In genomic region chr15:60844431-60845174, GRCh38 we compare ENCODE assay signal across 13 cellular contexts.
DNase-seq lines count a peak whose midpoint lies in the region; ATAC-seq, FAIRE-seq and TF ChIP-seq lines count a peak whose summit lies in the region.
"Had no signal": no experiment of that assay in that cellular context is flagged by ENCODE, and none has a peak within 500 bp of the region (broad histone marks: within the 10 kb centered on the region; RNA-seq: fewer than 3 reads in every experiment).

No MANE protein-coding gene starts in this region.

- peak overlapping the region; percentile 77 for H3K4me3 Mint-ChIP-seq in CD4-positive, alpha-beta T cell
- H3K4me3 Mint-ChIP-seq in activated T-helper 2 cell treated with anti-CD3 and anti-CD28 coated beads, Interferon-gamma antibody, Interleukin-2, Interleukin-4, amounts not matched to agents 10 μg/mL and 5 μg/mL and 100 μg/mL, durations not matched to agents 14 hours and 24 hours and 36 hours (ENCODE audit: low read depth) = no peak overlapping the region
- H3K4me3 Mint-ChIP-seq in natural killer cell = peak overlapping the region; percentile 59

- FAIRE-seq in H54 (lab: Jason Lieb, UNC) = no peak

- no peaks in the 10 kb centered on the region for H3K27me3 Mint-ChIP-seq in CD4-positive, alpha-beta T cell
- peaks cover 50% of the 10 kb centered on the region for H3K27me3 Mint-ChIP-seq in activated T-helper 2 cell treated with anti-CD3 and anti-CD28 coated beads, Interferon-gamma antibody, Interleukin-2, Interleukin-4, amounts not matched to agents 10 μg/mL and 5 μg/mL and 100 μg/mL, durations not matched to agents 14 hours and 24 hours and 36 hours (ENCODE audit: low read depth)
- H3K27me3 Mint-ChIP-seq in natural killer cell (ENCODE audit: low read depth in 2 of 2) = peaks cover 0 to 4% of the 10 kb centered on the region in 2 donors

- H3K9me3 Mint-ChIP-seq in CD4-positive, alpha-beta T cell = no peaks in the 10 kb centered on the region
- H3K9me3 Mint-ChIP-seq in activated T-helper 2 cell treated with anti-CD3 and anti-CD28 coated beads, Interferon-gamma antibody, Interleukin-2, Interleukin-4, amounts not matched to agents 10 μg/mL and 5 μg/mL and 100 μg/mL, durations not matched to agents 14 hours and 24 hours and 36 hours = no peaks in the 10 kb centered on the region
- H3K9me3 Mint-ChIP-seq in natural killer cell = no peaks in the 10 kb centered on the region

- intact Hi-C loops in CD4-positive, alpha-beta T cell (cut with DNase I, micrococcal nuclease) = loop anchor here (2.0 to 5.0 kb wide), 7 partner anchors 37 to 260 kb away; no protein-coding TSS in a partner anchor
- intact Hi-C loops in activated T-helper 2 cell treated with anti-CD3 and anti-CD28 coated beads, Interferon-gamma antibody, Interleukin-2, Interleukin-4, amounts not matched to agents 10 μg/mL and 5 μg/mL and 100 μg/mL, durations not matched to agents 14 hours and 24 hours and 36 hours (cut with micrococcal nuclease) = loop anchor here (1.0 to 5.0 kb wide), 7 partner anchors 9 to 260 kb away; no protein-coding TSS in a partner anchor
- intact Hi-C loops in natural killer cell (cut with micrococcal nuclease) (loop anchor here (2.0 to 5.0 kb wide), 5 partner anchors 16 to 447 kb away; partner anchors contain the start of gene ANXA2), prostate gland (cut with DNase I) (no loop called here), right cardiac atrium (cut with DNase I) (no loop called here)

- no peaks in the 10 kb centered on the region for H3K27me3 ChIP-seq in CD4-positive, alpha-beta T cell (ENCODE audit: control insufficient read depth, insufficient read depth, low read length)
- no peaks in the 10 kb centered on the region for H3K27me3 ChIP-seq in prostate gland (replicated peaks; ENCODE audit: insufficient read depth)
- no peaks in the 10 kb centered on the region for H3K27me3 ChIP-seq in right cardiac atrium (ENCODE audit: control insufficient read depth, insufficient read depth)

- peaks cover 88% of the 10 kb centered on the region for H3K4me1 Mint-ChIP-seq in CD4-positive, alpha-beta T cell (ENCODE audit: low read depth)
- H3K4me1 Mint-ChIP-seq in activated T-helper 2 cell treated with anti-CD3 and anti-CD28 coated beads, Interferon-gamma antibody, Interleukin-2, Interleukin-4, amounts not matched to agents 10 μg/mL and 5 μg/mL and 100 μg/mL, durations not matched to agents 14 hours and 24 hours and 36 hours (ENCODE audit: low read depth) = peaks cover 59% of the 10 kb centered on the region
- H3K4me1 Mint-ChIP-seq in natural killer cell = peaks cover 79 to 84% of the 10 kb centered on the region in 2 donors

- peak; percentile 87 for ATAC-seq in CD4-positive, alpha-beta T cell (ENCODE audit: poor library complexity)
- ATAC-seq in natural killer cell (peak; percentile 64 to 81 (median 68)), right cardiac atrium (no peak)

- WGBS in prostate gland = 77% methylated on average over 8 of the region's 8 CpGs
- WGBS in right cardiac atrium = 85% methylated on average over 8 of the region's 8 CpGs

- peak; percentile 44 to 75 (median 53) for DNase-seq in CD4-positive, alpha-beta T cell
- DNase-seq in activated CD4-positive, alpha-beta T cell treated with anti-CD3 and anti-CD28 coated beads for 4 hours = peak; percentile 53 to 55
- DNase-seq in activated T-helper 2 cell treated with anti-CD3 and anti-CD28 coated beads, Interferon-gamma antibody, Interleukin-2, Interleukin-4, amounts not matched to agents 10 μg/mL and 5 μg/mL and 100 μg/mL, durations not matched to agents 14 hours and 24 hours and 36 hours (ENCODE audit: low spot score) = peak; percentile 64
- DNase-seq in natural killer cell (peak; percentile 39), H54 (ENCODE audit: insufficient read length, low spot score) (no peak), prostate gland (ENCODE audit: low spot score) (no peak), GM10266 (ENCODE audit: extremely low spot score) (no peak), right cardiac atrium (no peak)
- DNase-seq: aorta, DMS79, NCI-H1105 treated with DMSO at 0.1 percent for 48 hours, NCI-H69 had no signal

- H3K4me1 ChIP-seq in prostate gland (replicated peaks) (no peaks in the 10 kb centered on the region), right cardiac atrium (ENCODE audit: control insufficient read depth, insufficient read depth, low read length) (no peaks in the 10 kb centered on the region)

- H3K9me3 ChIP-seq in CD4-positive, alpha-beta T cell (ENCODE audit: control insufficient read depth, low read length) = no peaks in the 10 kb centered on the region
- H3K9me3 ChIP-seq in prostate gland (no peaks in the 10 kb centered on the region), right cardiac atrium (ENCODE audit: control insufficient read depth, low read length) (no peaks in the 10 kb centered on the region)

- POLR2A ChIA-PET in CD4-positive, alpha-beta T cell (lab: Charles Lee) = interaction anchor here (0.7 to 2.6 kb wide), 50 partner anchors 8 to 366 kb away, joined by 3 to 43 read pairs (median 4); partner anchors contain the start of gene ICE2

- CTCF ChIA-PET in CD4-positive, alpha-beta T cell (lab: Charles Lee) = interaction anchor here (0.8 to 2.1 kb wide), 10 partner anchors 19 to 324 kb away, joined by 3 to 8 read pairs (median 4); no protein-coding TSS in a partner anchor

- TF ChIP-seq POLR2A in H54 (IDR thresholded peaks at IDR 0.05; ENCODE audit: low read depth, low read length) (no peak), prostate gland (IDR thresholded peaks at IDR 0.05) (no peak)

- H3K36me3 Mint-ChIP-seq in CD4-positive, alpha-beta T cell (ENCODE audit: low read depth) = no peaks in the 10 kb centered on the region
- no peaks in the 10 kb centered on the region for H3K36me3 Mint-ChIP-seq in activated T-helper 2 cell treated with anti-CD3 and anti-CD28 coated beads, Interferon-gamma antibody, Interleukin-2, Interleukin-4, amounts not matched to agents 10 μg/mL and 5 μg/mL and 100 μg/mL, durations not matched to agents 14 hours and 24 hours and 36 hours (ENCODE audit: low read depth)
- H3K36me3 Mint-ChIP-seq in natural killer cell = no peaks in the 10 kb centered on the region

- TF ChIP-seq CTCF in CD4-positive, alpha-beta T cell (IDR thresholded peaks at IDR 0.05) = no peak
- no peak for TF ChIP-seq CTCF in natural killer cell (IDR thresholded peaks at IDR 0.05)
- no peak for TF ChIP-seq CTCF in prostate gland (IDR thresholded peaks at IDR 0.05)
- no peak for TF ChIP-seq CTCF in GM10266 (IDR thresholded peaks at IDR 0.05; ENCODE audit: control insufficient read depth, insufficient read depth, low read depth, missing control alignments)

- no peaks in the 10 kb centered on the region for H3K36me3 ChIP-seq in prostate gland

- H3K4me3 ChIP-seq in prostate gland (no peak overlapping the region), right cardiac atrium (ENCODE audit: low read length) (no peak overlapping the region)
- H3K4me3 ChIP-seq: SK-N-MC had no signal

- H3K27ac ChIP-seq in CD4-positive, alpha-beta T cell (ENCODE audit: low read depth, low read length) = no peak overlapping the region
- H3K27ac ChIP-seq in prostate gland (no peak overlapping the region), right cardiac atrium (ENCODE audit: low read length) (no peak overlapping the region)
- H3K27ac ChIP-seq: SK-N-MC had no signal

- peak overlapping the region; percentile 84 for H3K27ac Mint-ChIP-seq in CD4-positive, alpha-beta T cell
- peak overlapping the region; percentile 3 for H3K27ac Mint-ChIP-seq in activated T-helper 2 cell treated with anti-CD3 and anti-CD28 coated beads, Interferon-gamma antibody, Interleukin-2, Interleukin-4, amounts not matched to agents 10 μg/mL and 5 μg/mL and 100 μg/mL, durations not matched to agents 14 hours and 24 hours and 36 hours
- H3K27ac Mint-ChIP-seq in natural killer cell = peak overlapping the region; percentile 73 to 87

Comparison
In these comparisons a context has a peak if more than half of its experiments do, and no peak if none do; other contexts are left out.
1. ATAC-seq: peak in CD4-positive, alpha-beta T cell (single experiment) and natural killer cell (3 of 3); none in right cardiac atrium (0 of 2).
2. DNase-seq: peak in CD4-positive, alpha-beta T cell (10 of 10), activated CD4-positive, alpha-beta T cell treated with anti-CD3 and anti-CD28 coated beads for 4 hours (2 of 2), activated T-helper 2 cell treated with anti-CD3 and anti-CD28 coated beads, Interferon-gamma antibody, Interleukin-2, Interleukin-4, amounts not matched to agents 10 μg/mL and 5 μg/mL and 100 μg/mL, durations not matched to agents 14 hours and 24 hours and 36 hours (single experiment) and natural killer cell (single experiment); none in H54 (single experiment), prostate gland (single experiment), GM10266 (single experiment) and right cardiac atrium (0 of 3).
3. H3K27ac Mint-ChIP-seq: peak in every context shown above with its lines; median percentile 84 in CD4-positive, alpha-beta T cell; 80 in natural killer cell; 3 in activated T-helper 2 cell treated with anti-CD3 and anti-CD28 coated beads, Interferon-gamma antibody, Interleukin-2, Interleukin-4, amounts not matched to agents 10 μg/mL and 5 μg/mL and 100 μg/mL, durations not matched to agents 14 hours and 24 hours and 36 hours.
4. intact Hi-C loops: an anchor here in CD4-positive, alpha-beta T cell (2.0 to 5.0 kb wide), activated T-helper 2 cell treated with anti-CD3 and anti-CD28 coated beads, Interferon-gamma antibody, Interleukin-2, Interleukin-4, amounts not matched to agents 10 μg/mL and 5 μg/mL and 100 μg/mL, durations not matched to agents 14 hours and 24 hours and 36 hours (1.0 to 5.0 kb wide) and natural killer cell (2.0 to 5.0 kb wide); none called in prostate gland and right cardiac atrium.